ENCODE assay signal across 10 cellular contexts in genomic region chr17:82495844-82496528, GRCh38. TPM values are rescaled to one million over a fixed set of nuclear protein-coding genes. Genes with fewer than 3 reads are reported as not detected.
DNase-seq lines count a peak whose midpoint lies in the region; ATAC-seq and TF ChIP-seq lines count a peak whose summit lies in the region.
"Had no signal": no experiment of that assay in that cellular context is flagged by ENCODE, and none has a peak within 500 bp of the region (broad histone marks: within the 10 kb centered on the region; RNA-seq: fewer than 3 reads in every experiment).

No MANE protein-coding gene starts in this region.

- H3F3A ChIP-seq in MM.1S (ENCODE audit: insufficient read depth, low read length), result peaks cover 51% of the 10 kb centered on the region

- H3K27me3 ChIP-seq in right atrium auricular region (no peaks in the 10 kb centered on the region), uterus (no peaks in the 10 kb centered on the region), MM.1S (replicated peaks; ENCODE audit: insufficient read depth, low read length) (no peaks in the 10 kb centered on the region)
- H3K27me3 ChIP-seq: SJSA1, thyroid gland had no signal

- no peaks in the 10 kb centered on the region for H3K9me3 Mint-ChIP-seq in activated B cell treated with CpG ODN at 0.5 μM for 24 hours

- POLR2A ChIA-PET in activated B cell treated with CpG ODN at 0.5 μM for 24 hours (lab: Charles Lee), result interaction anchor here (0.6 to 5.5 kb wide), 7 partner anchors 10 to 198 kb away, joined by 3 to 43 read pairs (median 6); partner anchors contain the start of genes FOXK2 and NARF

- H3K4me1 Mint-ChIP-seq in activated B cell treated with CpG ODN at 0.5 μM for 24 hours, result peaks cover 23% of the 10 kb centered on the region

- H3K9me2 ChIP-seq in MM.1S (replicated peaks; ENCODE audit: insufficient read depth, low read length), result no peaks in the 10 kb centered on the region

- no peaks in the 10 kb centered on the region for H4K20me1 ChIP-seq in MM.1S (ENCODE audit: insufficient read depth, low read length)

- H3K79me2 ChIP-seq in MM.1S (ENCODE audit: low read length), result no peaks in the 10 kb centered on the region

- no peak for TF ChIP-seq POLR2A in uterus (IDR thresholded peaks at IDR 0.05)

- H3K4me3 ChIP-seq in right atrium auricular region (no peak overlapping the region), uterus (no peak overlapping the region), MM.1S (ENCODE audit: low read length) (no peak overlapping the region)

- no peak for DNase-seq in right atrium auricular region (ENCODE audit: low spot score)
- no peak for DNase-seq in Right ventricle myocardium superior
- no peak for DNase-seq in activated B cell treated with CpG ODN at 0.5 μM for 24 hours
- DNase-seq in left colon, result peak; percentile 63 to 76
- no peak for DNase-seq in uterus
- no peak for DNase-seq in MM.1S
- no peak for DNase-seq in GDM1 (lab: John Stamatoyannopoulos, UW)
- DNase-seq in middle frontal gyrus (ENCODE audit: extremely low spot score, low spot score), result no peak
- DNase-seq: thyroid gland had no signal

- intact Hi-C loops in Right ventricle myocardium superior (cut with DNase I) (loop anchor here (10.0 kb wide), 1 partner anchor 49 kb away; no protein-coding TSS in a partner anchor), activated B cell treated with CpG ODN at 0.5 μM for 24 hours (cut with micrococcal nuclease) (loop anchor here (5.0 to 10.0 kb wide), 2 partner anchors 201 to 474 kb away; partner anchors contain the start of genes CENPX and LRRC45), left colon (cut with DNase I, micrococcal nuclease) (no loop called here), uterus (cut with DNase I; ENCODE audit: low total_unique reads) (loop anchor here (10.0 kb wide), 1 partner anchor 59 kb away; no protein-coding TSS in a partner anchor)

- peak overlapping the region; percentile 35 for H3K27ac Mint-ChIP-seq in activated B cell treated with CpG ODN at 0.5 μM for 24 hours

- no peak overlapping the region for H3K4me2 ChIP-seq in MM.1S (ENCODE audit: low read depth, low read length)

- H3K4me3 Mint-ChIP-seq in activated B cell treated with CpG ODN at 0.5 μM for 24 hours, result peak overlapping the region; percentile 88

- H3K4me1 ChIP-seq in right atrium auricular region, result peaks cover 0 to 22% of the 10 kb centered on the region in 2 donors
- H3K4me1 ChIP-seq in uterus, result peaks cover 4 to 5% of the 10 kb centered on the region in 2 donors
- H3K4me1 ChIP-seq in MM.1S (ENCODE audit: low read length), result peaks cover 37% of the 10 kb centered on the region

- H3K36me3 ChIP-seq in right atrium auricular region (no peaks in the 10 kb centered on the region), uterus (no peaks in the 10 kb centered on the region), MM.1S (replicated peaks; ENCODE audit: insufficient read depth, low read length) (no peaks in the 10 kb centered on the region)
- H3K36me3 ChIP-seq: SJSA1, thyroid gland had no signal

- ATAC-seq in Right ventricle myocardium superior (ENCODE audit: poor library complexity), result no peak
- ATAC-seq in activated B cell treated with CpG ODN at 0.5 μM for 24 hours (ENCODE audit: low read depth), result no peak
- peak; percentile 66 for ATAC-seq in left colon

- CTCF ChIA-PET in activated B cell treated with CpG ODN at 0.5 μM for 24 hours (lab: Charles Lee), result interaction anchor here (1.1 kb wide), 1 partner anchor 55 kb away, joined by 3 read pairs; no protein-coding TSS in a partner anchor

- no peak overlapping the region for H3K9ac ChIP-seq in MM.1S (ENCODE audit: low read length)

- H3K36me3 Mint-ChIP-seq in activated B cell treated with CpG ODN at 0.5 μM for 24 hours (ENCODE audit: low read depth), result peaks cover 4% of the 10 kb centered on the region

- H3K27me3 Mint-ChIP-seq in activated B cell treated with CpG ODN at 0.5 μM for 24 hours, result no peaks in the 10 kb centered on the region

- H3K9me3 ChIP-seq in right atrium auricular region (no peaks in the 10 kb centered on the region), uterus (no peaks in the 10 kb centered on the region), MM.1S (replicated peaks; ENCODE audit: insufficient read depth, low read length) (no peaks in the 10 kb centered on the region)
- H3K9me3 ChIP-seq: SJSA1, thyroid gland had no signal

- no peak overlapping the region for H2AFZ ChIP-seq in MM.1S (ENCODE audit: low read length)

- TF ChIP-seq CTCF in right atrium auricular region (IDR thresholded peaks at IDR 0.05) (no peak), activated B cell treated with CpG ODN at 0.5 μM for 24 hours (IDR thresholded peaks at IDR 0.05) (no peak), uterus (IDR thresholded peaks at IDR 0.05) (no peak), MM.1S (IDR thresholded peaks at IDR 0.05; ENCODE audit: low read length) (no peak)

- peak overlapping the region; percentile 93 to 95 for H3K27ac ChIP-seq in right atrium auricular region
- peak overlapping the region; percentile 91 to 94 for H3K27ac ChIP-seq in uterus
- H3K27ac ChIP-seq in MM.1S (ENCODE audit: low read length), result no peak overlapping the region

RNA-seq across cellular contexts. Expression of gene FOXK2, which starts 23.5 kb away (rescaled TPM):
- total RNA-seq in right atrium auricular region (10 to 100 TPM; 27.8 to 40.3 TPM), Right ventricle myocardium superior (34.3 TPM), activated B cell treated with CpG ODN at 0.5 μM for 24 hours (56.4 and 60.4 TPM in 2 replicates), left colon (10 to 100 TPM; 40.4 to 48.7 TPM), uterus (10 to 100 TPM; 15.9 to 70.9 (median 42.7) TPM)

RNA-seq across cellular contexts. Expression of gene NARF, which starts 37.4 kb away (rescaled TPM):
- total RNA-seq in right atrium auricular region, result 10 to 100 TPM; 51.4 to 54.8 TPM
- total RNA-seq in Right ventricle myocardium superior, result 73.4 TPM
- 77.8 and 81.9 TPM in 2 replicates for total RNA-seq in activated B cell treated with CpG ODN at 0.5 μM for 24 hours
- total RNA-seq in left colon, result 10 to 100 TPM; 47.6 to 50.9 TPM
- total RNA-seq in uterus, result 10 to 100 TPM; 15.3 to 55.5 (median 33.3) TPM

RNA-seq across cellular contexts. Expression of gene CYBC1, which starts 45.4 kb away (rescaled TPM):
- total RNA-seq in right atrium auricular region (10 to 100 TPM; 14.9 to 34.9 TPM), Right ventricle myocardium superior (26.6 TPM), activated B cell treated with CpG ODN at 0.5 μM for 24 hours (405 and 501 TPM in 2 replicates), left colon (10 to 100 TPM; 60.8 to 77.8 TPM), uterus (10 to 100 TPM; 12.0 to 93.7 (median 32.5) TPM)

Comparison
In these comparisons a context has a peak if more than half of its experiments do, and no peak if none do; other contexts are left out.
1. DNase-seq: peak in left colon (2 of 2); none in right atrium auricular region (single experiment), Right ventricle myocardium superior (single experiment), activated B cell treated with CpG ODN at 0.5 μM for 24 hours (single experiment), uterus (0 of 2), MM.1S (single experiment), GDM1 (single experiment) and middle frontal gyrus (single experiment).
2. intact Hi-C loops: an anchor here in Right ventricle myocardium superior (10.0 kb wide), activated B cell treated with CpG ODN at 0.5 μM for 24 hours (5.0 to 10.0 kb wide) and uterus (10.0 kb wide); none called in left colon.